ENCODE assay signal across 9 cellular contexts in genomic region chr4:156999175-156999517, GRCh38. TPM values are rescaled to one million over a fixed set of nuclear protein-coding genes. Genes with fewer than 3 reads are reported as not detected.
DNase-seq lines count a peak whose midpoint lies in the region; ATAC-seq, FAIRE-seq and TF ChIP-seq lines count a peak whose summit lies in the region.
"Had no signal": no experiment of that assay in that cellular context is flagged by ENCODE, and none has a peak within 500 bp of the region (broad histone marks: within the 10 kb centered on the region; RNA-seq: fewer than 3 reads in every experiment).

No MANE protein-coding gene starts in this region.

- H3K4me3 ChIP-seq in PC-3 (ENCODE audit: low read length) = peak overlapping the region; percentile 43; the same call in 1 of the 2 replicates
- no peak overlapping the region for H3K4me3 ChIP-seq in fibroblast of lung (replicated peaks in 1 of 4; ENCODE audit: control extremely low read depth in 1 of 4, insufficient read depth in 1 of 4, low read depth in 3 of 4, low read length in 4 of 4)
- no peak overlapping the region for H3K4me3 ChIP-seq in prostate gland
- no peak overlapping the region for H3K4me3 ChIP-seq in kidney (ENCODE audit: low read length in 2 of 2)

- H3K9me2 ChIP-seq in PC-3 (replicated peaks; ENCODE audit: low read length) = no peaks in the 10 kb centered on the region

- H3K9ac ChIP-seq in PC-3 (ENCODE audit: low read length) = no peak overlapping the region
- no peak overlapping the region for H3K9ac ChIP-seq in fibroblast of lung (ENCODE audit: insufficient read depth, low read length)
- no peak overlapping the region for H3K9ac ChIP-seq in kidney (ENCODE audit: low read length in 2 of 2)

- ATAC-seq in PC-3 = peak; percentile 83
- no peak for ATAC-seq in GM19328 (IDR thresholded peaks at IDR 0.05; ENCODE audit: unreplicated experiment)

- H3K27me3 ChIP-seq in PC-3 (ENCODE audit: low read length) (no peaks in the 10 kb centered on the region), fibroblast of lung (ENCODE audit: control insufficient read depth, insufficient read depth, low read length) (no peaks in the 10 kb centered on the region), prostate gland (replicated peaks; ENCODE audit: insufficient read depth) (no peaks in the 10 kb centered on the region)

- peak overlapping the region; percentile 44; the same call in 1 of the 2 replicates for H2AFZ ChIP-seq in PC-3 (ENCODE audit: low read length)
- H2AFZ ChIP-seq in fibroblast of lung (ENCODE audit: low read length) = no peak overlapping the region

- H3K9me3 ChIP-seq in PC-3 (ENCODE audit: low read length) (no peaks in the 10 kb centered on the region), fibroblast of lung (ENCODE audit: control insufficient read depth, insufficient read depth, low read depth, low read length) (no peaks in the 10 kb centered on the region), prostate gland (no peaks in the 10 kb centered on the region), kidney (ENCODE audit: control insufficient read depth in 1 of 2, low read length in 2 of 2) (peaks cover 2 to 9% of the 10 kb centered on the region in 2 donors)

- H3K4me1 ChIP-seq in PC-3 (ENCODE audit: insufficient read depth, low read length) (peaks cover 31% of the 10 kb centered on the region), fibroblast of lung (ENCODE audit: control insufficient read depth, extremely low read depth, insufficient read depth, low read length) (peaks cover 5% of the 10 kb centered on the region), prostate gland (replicated peaks) (no peaks in the 10 kb centered on the region), kidney (ENCODE audit: control insufficient read depth in 1 of 2, insufficient read depth in 1 of 2, low read depth in 1 of 2, low read length in 2 of 2) (peaks cover 6 to 9% of the 10 kb centered on the region in 2 donors)

- POLR2A ChIA-PET in PC-3 (lab: Charles Lee; ENCODE audit: unreplicated experiment) = no interaction called here

- H4K20me1 ChIP-seq in PC-3 (ENCODE audit: low read length) = no peaks in the 10 kb centered on the region
- no peaks in the 10 kb centered on the region for H4K20me1 ChIP-seq in fibroblast of lung (ENCODE audit: control insufficient read depth, extremely low read depth, insufficient read depth, low read length)

- H3K27ac ChIP-seq in PC-3 (ENCODE audit: low read length) = peak overlapping the region; percentile 79
- H3K27ac ChIP-seq in fibroblast of lung (ENCODE audit: insufficient read depth, low read length) = peak overlapping the region; percentile 37
- H3K27ac ChIP-seq in prostate gland = no peak overlapping the region
- no peak overlapping the region for H3K27ac ChIP-seq in kidney (ENCODE audit: low read depth in 2 of 2, low read length in 2 of 2)

- H3K4me2 ChIP-seq in PC-3 (ENCODE audit: low read length) (peak overlapping the region; percentile 79), fibroblast of lung (ENCODE audit: extremely low read depth, insufficient read depth, low read length) (peak overlapping the region; percentile 64)

- TF ChIP-seq CTCF in PC-3 (conservative IDR thresholded peaks at IDR 0.05; ENCODE audit: low read depth, low read length) (no peak), fibroblast of lung (conservative IDR thresholded peaks at IDR 0.05 in 1 of 2, IDR thresholded peaks at IDR 0.05 in 1 of 2; ENCODE audit: low read depth in 1 of 2, low read length in 2 of 2) (no peak), prostate gland (IDR thresholded peaks at IDR 0.05) (no peak), kidney (IDR thresholded peaks at IDR 0.05; ENCODE audit: borderline replicate concordance, extremely low read depth, insufficient read depth) (no peak)

- no peak for TF ChIP-seq POLR2A in prostate gland (IDR thresholded peaks at IDR 0.05)

- no peak for FAIRE-seq in kidney (lab: Jason Lieb, UNC)

- CTCF ChIA-PET in PC-3 (lab: Charles Lee) = interaction anchor here (0.6 kb wide), 1 partner anchor 48 kb away, joined by 4 read pairs; no protein-coding TSS in a partner anchor

- DNase-seq in H4 (ENCODE audit: low spot score) = peak; percentile 94
- DNase-seq in PC-3 = peak; percentile 98
- peak; percentile 99 for DNase-seq in fibroblast of lung (ENCODE audit: low read depth in 2 of 2)
- DNase-seq in prostate gland (ENCODE audit: low spot score) = peak; percentile 67
- DNase-seq in NCI-H524 treated with DMSO at 0.1 percent for 48 hours (lab: John Stamatoyannopoulos, UW) = no peak
- no peak for DNase-seq in activated T-cell treated with anti-CD3 and anti-CD28 coated beads for 4 hours
- DNase-seq in kidney = no peak
- DNase-seq: anterior cingulate cortex had no signal

- intact Hi-C loops in PC-3 (cut with micrococcal nuclease) = loop anchor here (1.0 kb wide), 1 partner anchor 68 kb away; no protein-coding TSS in a partner anchor
- intact Hi-C loops in prostate gland (cut with DNase I) = no loop called here
- intact Hi-C loops in kidney (cut with DNase I) = no loop called here

- 28% methylated on average over 2 of the region's 2 CpGs for WGBS in prostate gland

- no TSS peak for BruUV-seq in PC-3 (replicated peaks; lab: Mats Ljungman, UMichigan)

- no peaks in the 10 kb centered on the region; the same call in 1 of the 2 replicates for H3K36me3 ChIP-seq in PC-3 (ENCODE audit: low read depth, low read length)
- no peaks in the 10 kb centered on the region for H3K36me3 ChIP-seq in fibroblast of lung (ENCODE audit: control insufficient read depth, insufficient read depth, low read length)
- H3K36me3 ChIP-seq in prostate gland = no peaks in the 10 kb centered on the region
- no peaks in the 10 kb centered on the region for H3K36me3 ChIP-seq in kidney (ENCODE audit: control insufficient read depth in 1 of 2, insufficient read depth in 2 of 2, low read length in 2 of 2)

- H3K79me2 ChIP-seq in PC-3 (ENCODE audit: low read length) (no peaks in the 10 kb centered on the region), fibroblast of lung (ENCODE audit: control insufficient read depth, insufficient read depth, low read length) (no peaks in the 10 kb centered on the region)

- H3F3A ChIP-seq in PC-3 (ENCODE audit: low read length, unreplicated experiment) = peaks cover 4% of the 10 kb centered on the region

RNA-seq across cellular contexts. Expression of gene PDGFC, which starts 27.5 kb away (rescaled TPM):
- 21.7 and 22.5 TPM in 2 replicates for total RNA-seq in H4 (2014; rRNA removed; shearing (Covaris generic))
- total RNA-seq in PC-3 (2014; rRNA removed) = 16.8 and 23.0 TPM in 2 replicates
- 67.3 and 103 TPM in 2 replicates for total RNA-seq in fibroblast of lung
- polyA plus RNA-seq in fibroblast of lung = 43.4 and 55.3 TPM in 2 replicates
- polyA plus RNA-seq in fibroblast of lung (2012) = 46.0 and 65.9 TPM in 2 replicates
- 44.5 and 45.4 TPM in 2 replicates for polyA minus RNA-seq in fibroblast of lung (ENCODE audit: low replicate concordance)
- total RNA-seq in prostate gland = 10 to 100 TPM; 18.6 to 36.8 TPM
- 37.6 TPM for total RNA-seq in kidney
- polyA plus RNA-seq in kidney (ENCODE audit: insufficient read depth, low read depth, low replicate concordance) = 12.3 TPM

Comparison
In these comparisons a context has a peak if more than half of its experiments do, and no peak if none do; other contexts are left out.
1. DNase-seq: peak in H4 (single experiment), PC-3 (single experiment), fibroblast of lung (2 of 2) and prostate gland (single experiment); none in NCI-H524 treated with DMSO at 0.1 percent for 48 hours (single experiment), activated T-cell treated with anti-CD3 and anti-CD28 coated beads for 4 hours (single experiment) and kidney (single experiment).
2. H3K27ac ChIP-seq: peak in PC-3 (single experiment) and fibroblast of lung (single experiment); none in prostate gland (0 of 2) and kidney (0 of 2).